1 cellular context compared by ENCODE assay signal in the genomic region with DNA sequence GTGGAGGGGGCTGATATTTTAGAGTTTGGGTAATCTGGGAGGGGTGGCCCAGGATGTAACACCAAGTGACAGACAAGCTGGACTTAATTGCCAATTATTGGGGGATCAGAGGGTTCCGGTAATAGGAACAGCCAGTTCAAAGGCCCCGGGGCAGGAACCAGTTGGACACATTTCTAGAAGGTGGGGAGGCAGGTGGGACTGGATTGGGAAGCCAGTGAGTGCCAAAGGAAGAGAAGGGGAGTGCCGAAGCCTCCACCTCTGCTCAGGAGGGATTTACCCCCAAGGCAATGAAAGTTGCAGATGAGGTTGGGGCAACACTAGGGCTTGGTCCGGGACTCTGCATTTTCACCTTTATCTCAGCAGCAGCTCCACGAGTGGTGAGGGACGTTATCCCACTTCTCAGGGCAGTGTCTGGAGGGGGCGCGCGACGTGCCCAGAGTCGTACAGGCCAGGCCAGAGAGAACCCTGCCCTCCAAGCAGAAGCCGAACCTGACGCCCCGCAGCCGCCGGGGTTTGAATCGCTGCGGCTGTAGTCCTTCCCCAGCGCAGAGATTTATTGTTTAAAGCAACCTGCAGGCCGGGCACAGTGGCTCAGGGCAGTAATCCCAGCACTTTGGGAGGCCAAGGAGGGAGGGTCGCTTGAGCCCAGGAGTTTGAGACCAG.
TF ChIP-seq lines count a peak whose summit lies in the region.

No MANE protein-coding gene starts in this region.

TF ChIP-seq in WTC11, 78 proteins besides CTCF, POLR2A, EP300 and RAD21 (continued from another document):
- TF ChIP-seq, protein P1, sequence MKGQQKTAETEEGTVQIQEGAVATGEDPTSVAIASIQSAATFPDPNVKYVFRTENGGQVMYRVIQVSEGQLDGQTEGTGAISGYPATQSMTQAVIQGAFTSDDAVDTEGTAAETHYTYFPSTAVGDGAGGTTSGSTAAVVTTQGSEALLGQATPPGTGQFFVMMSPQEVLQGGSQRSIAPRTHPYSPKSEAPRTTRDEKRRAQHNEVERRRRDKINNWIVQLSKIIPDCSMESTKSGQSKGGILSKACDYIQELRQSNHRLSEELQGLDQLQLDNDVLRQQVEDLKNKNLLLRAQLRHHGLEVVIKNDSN (CRISPR knock-in tag; IDR thresholded peaks at IDR 0.05), result no peak
- TF ChIP-seq ZNF416 (CRISPR knock-in tag; IDR thresholded peaks at IDR 0.05) (no peak), CBFB (CRISPR knock-in tag; IDR thresholded peaks at IDR 0.05; ENCODE audit: low read depth) (no peak), ZBTB21 (CRISPR knock-in tag; IDR thresholded peaks at IDR 0.05; ENCODE audit: borderline replicate concordance) (no peak)
